ENCODE assay signal across 16 cellular contexts in the genomic region with DNA sequence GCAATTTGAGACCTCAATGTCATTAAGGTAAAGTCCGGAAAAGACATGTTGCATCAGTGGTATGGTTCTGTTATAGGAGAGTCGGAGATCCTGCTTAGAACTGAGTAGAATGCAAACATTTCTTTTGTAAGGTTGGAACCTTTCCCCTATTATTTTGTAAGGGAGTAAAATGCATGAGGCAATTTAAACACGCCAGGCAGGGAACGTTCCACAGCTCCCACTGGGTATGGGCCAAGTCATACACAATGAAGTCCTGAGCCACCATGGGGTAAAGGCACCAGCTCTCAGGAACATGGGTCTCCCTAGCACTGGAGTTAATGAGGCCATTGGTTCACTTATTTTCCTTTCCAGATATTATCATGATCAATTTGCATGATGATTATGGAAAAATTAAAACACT.
DNase-seq lines count a peak whose midpoint lies in the region; ATAC-seq and TF ChIP-seq lines count a peak whose summit lies in the region.
"Had no signal": no experiment of that assay in that cellular context is flagged by ENCODE, and none has a peak within 500 bp of the region (broad histone marks: within the 10 kb centered on the region; RNA-seq: fewer than 3 reads in every experiment).

No MANE protein-coding gene starts in this region.

- H3K4me3 ChIP-seq in LNCaP clone FGC (ENCODE audit: low read depth, low read length) (no peak overlapping the region), prostate gland (no peak overlapping the region)
- H3K4me3 ChIP-seq: BLaER1 treated with 17β-estradiol and CSF1 and Interleukin-3, amounts not matched to agents 10 nM and 100 nM had no signal

- no peaks in the 10 kb centered on the region for H3K4me1 ChIP-seq in prostate gland (replicated peaks)

- intact Hi-C loops in prostate gland (cut with DNase I), result no loop called here

- no peak overlapping the region for H3K27ac ChIP-seq in prostate gland
- H3K27ac ChIP-seq: BLaER1 treated with 17β-estradiol and CSF1 and Interleukin-3, amounts not matched to agents 10 nM and 100 nM had no signal

- H3K27me3 ChIP-seq in prostate gland (replicated peaks; ENCODE audit: insufficient read depth), result no peaks in the 10 kb centered on the region
- H3K27me3 ChIP-seq: BLaER1 treated with 17β-estradiol and CSF1 and Interleukin-3, amounts not matched to agents 10 nM and 100 nM had no signal

- WGBS in prostate gland, result 64% methylated on average over 4 of the region's 4 CpGs

- H3K9me3 ChIP-seq in prostate gland, result no peaks in the 10 kb centered on the region

- no peaks in the 10 kb centered on the region for H3K36me3 ChIP-seq in prostate gland
- H3K36me3 ChIP-seq: BLaER1 treated with 17β-estradiol and CSF1 and Interleukin-3, amounts not matched to agents 10 nM and 100 nM had no signal

- no peak for TF ChIP-seq POLR2A in prostate gland (IDR thresholded peaks at IDR 0.05)

- ATAC-seq in left lobe of liver (peak; percentile 63), HG02870 (IDR thresholded peaks at IDR 0.05; ENCODE audit: unreplicated experiment) (no peak)
- ATAC-seq: CD8-positive, alpha-beta T cell had no signal

- DNase-seq in LNCaP clone FGC (ENCODE audit: low read depth) (peak; percentile 59), left lobe of liver (ENCODE audit: low spot score) (peak; percentile 50), prostate gland (ENCODE audit: low spot score) (peak; percentile 53), NCI-H1092 treated with DMSO at 0.1 percent for 48 hours (lab: John Stamatoyannopoulos, UW) (no peak)
- DNase-seq in activated effector memory CD4-positive, alpha-beta T cell treated with Interleukin-2 at 50 U/mL for 16 hours, result no peak
- DNase-seq: 8988T; ACHN; AML-193; Caco-2; Calu3; CD4-positive, alpha-beta T cell; CD8-positive, alpha-beta T cell; DMS79 treated with DMSO at 0.1 percent for 48 hours; GF-D8 had no signal

- TF ChIP-seq CTCF in LNCaP clone FGC (IDR thresholded peaks at IDR 0.05; ENCODE audit: control insufficient read depth, extremely low read depth, insufficient read depth) (no peak), prostate gland (IDR thresholded peaks at IDR 0.05) (no peak)

Comparison
In these comparisons a context has a peak if more than half of its experiments do, and no peak if none do; other contexts are left out.
1. DNase-seq: peak in LNCaP clone FGC (single experiment), left lobe of liver (single experiment) and prostate gland (single experiment); none in activated effector memory CD4-positive, alpha-beta T cell treated with Interleukin-2 at 50 U/mL for 16 hours (single experiment) and NCI-H1092 treated with DMSO at 0.1 percent for 48 hours (single experiment).